ENCODE assay signal across 15 cellular contexts in the genomic region with DNA sequence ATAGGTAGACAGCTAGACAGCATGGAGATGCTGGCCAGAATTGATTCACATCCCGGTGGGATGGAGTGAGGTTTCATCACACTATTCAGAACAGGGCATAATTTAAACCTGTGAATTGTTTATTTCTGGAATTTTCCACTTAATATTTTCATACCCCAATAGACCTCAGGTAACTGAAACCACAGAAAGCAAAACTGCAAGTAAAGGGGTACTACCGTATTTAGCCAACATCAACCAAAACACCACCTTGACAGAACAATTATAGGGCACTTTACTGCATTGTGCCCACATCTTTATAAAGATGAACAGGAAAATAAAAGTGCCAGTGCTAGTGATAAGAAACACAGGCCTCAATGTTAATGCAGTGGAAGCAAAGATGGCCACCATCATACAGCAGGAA. TPM values are rescaled to one million over a fixed set of nuclear protein-coding genes. Genes with fewer than 3 reads are reported as not detected.
DNase-seq lines count a peak whose midpoint lies in the region; ATAC-seq and TF ChIP-seq lines count a peak whose summit lies in the region.
"Had no signal": no experiment of that assay in that cellular context is flagged by ENCODE, and none has a peak within 500 bp of the region (broad histone marks: within the 10 kb centered on the region; RNA-seq: fewer than 3 reads in every experiment).

No MANE protein-coding gene starts in this region.

- 69 to 94% methylated on average over 2 of the region's 2 CpGs for WGBS in transverse colon (ENCODE audit: low coverage in 1 of 2), 2 donors

- H3K4me1 Mint-ChIP-seq in T-helper 17 cell: peaks cover 62% of the 10 kb centered on the region

- no peak for TF ChIP-seq POLR2A in transverse colon (IDR thresholded peaks at IDR 0.05)

- H3K36me3 Mint-ChIP-seq in T-helper 17 cell (ENCODE audit: low read depth): peaks cover 12% of the 10 kb centered on the region

- no peaks in the 10 kb centered on the region for H3K27me3 Mint-ChIP-seq in T-helper 17 cell
- H3K27me3 Mint-ChIP-seq: memory B cell had no signal

- DNase-seq in cardiac muscle cell (ENCODE audit: low read depth in 1 of 2, low spot score in 1 of 2): no peak
- DNase-seq in right atrium auricular region (ENCODE audit: low spot score): no peak
- DNase-seq in T-helper 17 cell: no peak
- DNase-seq in epithelial cell of prostate (ENCODE audit: low read depth, low spot score): no peak
- DNase-seq in transverse colon: no peak
- DNase-seq in midbrain (lab: John Stamatoyannopoulos, UW): no peak
- no peak for DNase-seq in ascending aorta (ENCODE audit: low spot score in 2 of 2)
- DNase-seq in HuH-7 (ENCODE audit: low spot score): no peak
- DNase-seq: aorta, hippocampal formation, KG1, NCI-H345, SIG-M5 had no signal

- intact Hi-C loops in transverse colon (cut with DNase I; ENCODE audit: low total_unique reads): no loop called here
- intact Hi-C loops in ascending aorta (cut with DNase I): no loop called here

- TF ChIP-seq CTCF in cardiac muscle cell (IDR thresholded peaks at IDR 0.05; ENCODE audit: low read depth, low read length) (no peak), right atrium auricular region (IDR thresholded peaks at IDR 0.05) (no peak), transverse colon (IDR thresholded peaks at IDR 0.05) (no peak), ascending aorta (IDR thresholded peaks at IDR 0.05) (no peak)

- H3K4me3 ChIP-seq in cardiac muscle cell (no peak overlapping the region), right atrium auricular region (no peak overlapping the region), transverse colon (no peak overlapping the region), ascending aorta (no peak overlapping the region)
- H3K4me3 ChIP-seq: tibial nerve had no signal

- no peak for TF ChIP-seq EP300 in transverse colon (IDR thresholded peaks at IDR 0.05; ENCODE audit: low read depth)

- peak overlapping the region; percentile 78 for H3K4me3 Mint-ChIP-seq in T-helper 17 cell
- H3K4me3 Mint-ChIP-seq: memory B cell had no signal

- no peaks in the 10 kb centered on the region for H3K9me3 ChIP-seq in cardiac muscle cell (ENCODE audit: low read depth)
- no peaks in the 10 kb centered on the region for H3K9me3 ChIP-seq in right atrium auricular region
- H3K9me3 ChIP-seq in T-helper 17 cell (ENCODE audit: control insufficient read depth, low read length, poor library complexity, severe bottlenecking): no peaks in the 10 kb centered on the region
- H3K9me3 ChIP-seq in transverse colon: no peaks in the 10 kb centered on the region
- H3K9me3 ChIP-seq in ascending aorta: no peaks in the 10 kb centered on the region
- H3K9me3 ChIP-seq: tibial nerve had no signal

- peak overlapping the region; percentile 92 for H3K27ac Mint-ChIP-seq in T-helper 17 cell

- H3K4me1 ChIP-seq in cardiac muscle cell (ENCODE audit: low read depth) (peaks cover 21% of the 10 kb centered on the region), right atrium auricular region (peaks cover 0 to 24% of the 10 kb centered on the region in 2 donors), transverse colon (peaks cover 22 to 88% (median 56%) of the 10 kb centered on the region in 4 donors), ascending aorta (peaks cover 5 to 11% of the 10 kb centered on the region in 2 donors)

- in situ Hi-C loops in transverse colon (cut with MboI; ENCODE audit: low pct_ligation_motif_present in 1 of 4, low pct_unique_long_range_greater_than_20kb in 1 of 4, low sequenced_read_pairs in 3 of 4): no loop called here

- H3K27ac ChIP-seq in cardiac muscle cell: peak overlapping the region; percentile 76
- H3K27ac ChIP-seq in right atrium auricular region: no peak overlapping the region
- peak overlapping the region; percentile 97 for H3K27ac ChIP-seq in epithelial cell of prostate
- H3K27ac ChIP-seq in transverse colon: peak overlapping the region; percentile 81 to 88 (median 82)
- H3K27ac ChIP-seq in ascending aorta: no peak overlapping the region

- H3K27me3 ChIP-seq in cardiac muscle cell: no peaks in the 10 kb centered on the region
- no peaks in the 10 kb centered on the region for H3K27me3 ChIP-seq in right atrium auricular region
- H3K27me3 ChIP-seq in transverse colon: no peaks in the 10 kb centered on the region
- H3K27me3 ChIP-seq in ascending aorta: no peaks in the 10 kb centered on the region
- H3K27me3 ChIP-seq: tibial nerve had no signal

- no peak for ATAC-seq in T-helper 17 cell

- H3K36me3 ChIP-seq in cardiac muscle cell (no peaks in the 10 kb centered on the region), right atrium auricular region (no peaks in the 10 kb centered on the region), transverse colon (no peaks in the 10 kb centered on the region), ascending aorta (no peaks in the 10 kb centered on the region)
- H3K36me3 ChIP-seq: tibial nerve had no signal

RNA-seq across cellular contexts. Expression of a gene that starts 7.5 kb away (rescaled TPM):
- total RNA-seq in cardiac muscle cell (21.2 and 33.6 TPM in 2 replicates), right atrium auricular region (10 to 100 TPM in 1 of 2 donors, 1 to 10 TPM in 1; 9.2 to 11.0 TPM), T-helper 17 cell (100 to 1,000 TPM; 118 to 119 TPM), transverse colon (10 to 100 TPM; 40.6 to 90.4 (median 79.6) TPM), ascending aorta (3.4 TPM)
- polyA plus RNA-seq in cardiac muscle cell: 10.8 and 17.9 TPM in 2 replicates

Comparison
In these comparisons a context has a peak if more than half of its experiments do, and no peak if none do; other contexts are left out.
1. H3K27ac ChIP-seq: peak in cardiac muscle cell (single experiment), epithelial cell of prostate (single experiment) and transverse colon (4 of 4); none in right atrium auricular region (0 of 2) and ascending aorta (0 of 2).